Comparison of ENCODE assay signal across 18 cellular contexts in the genomic region with DNA sequence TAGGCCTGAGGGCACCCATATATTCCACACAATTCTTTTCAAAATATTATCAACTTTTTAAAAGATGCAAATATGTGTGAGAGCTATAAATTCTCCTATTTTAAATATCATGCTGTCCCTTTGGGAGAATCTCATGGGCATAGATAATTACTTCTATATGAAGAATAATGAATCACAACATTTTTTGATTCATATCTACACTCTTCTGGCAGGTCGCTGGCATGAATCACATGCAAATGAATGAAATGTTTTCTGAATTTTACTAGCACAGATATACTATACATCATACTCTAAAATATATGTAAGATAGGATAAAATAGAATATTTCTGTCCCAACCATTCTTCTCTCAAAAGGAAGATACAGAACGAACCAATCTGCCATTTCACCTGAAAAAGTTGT.
"Had no signal": no experiment of that assay in that cellular context is flagged by ENCODE, and none has a peak within 500 bp of the region (broad histone marks: within the 10 kb centered on the region; RNA-seq: fewer than 3 reads in every experiment).

No MANE protein-coding gene starts in this region.

- ATAC-seq: naive thymus-derived CD4-positive, alpha-beta T cell had no signal

- H3K27me3 Mint-ChIP-seq: brain had no signal

- H3K4me3 ChIP-seq: dorsolateral prefrontal cortex, prostate gland, right atrium auricular region had no signal

- H3K9me3 Mint-ChIP-seq: brain had no signal

- H3K27ac ChIP-seq: dorsolateral prefrontal cortex, prostate gland, right atrium auricular region had no signal

- DNase-seq: activated CD4-positive, alpha-beta T cell treated with anti-CD3 and anti-CD28 coated beads, Interleukin-2, amount 50 U/mL, for 4 hours; anterior cingulate cortex; central memory CD4-positive, alpha-beta T cell; dorsolateral prefrontal cortex; glutamatergic neuron; hippocampal formation; left cardiac atrium; mesendoderm; naive thymus-derived CD4-positive, alpha-beta T cell; SIG-M5; stimulated activated CD4-positive, alpha-beta T cell treated with anti-CD3 and anti-CD28 coated beads, Interleukin-12 subunit alpha, Interleukin-12 subunit beta, amount 100 ng/mL, for 4 hours; stimulated activated CD4-positive, alpha-beta T cell treated with anti-CD3 and anti-CD28 coated beads, Interleukin-2, amount 100 ng/mL, for 24 hours; T1000 had no signal

- FAIRE-seq: colon, islet of Langerhans had no signal

- H3K4me1 Mint-ChIP-seq: brain had no signal

- H3K27ac Mint-ChIP-seq: brain; naive thymus-derived CD4-positive, alpha-beta T cell had no signal

- H3K4me3 Mint-ChIP-seq: brain; naive thymus-derived CD4-positive, alpha-beta T cell had no signal

- H3K4me1 ChIP-seq: prostate gland, right atrium auricular region had no signal

- H3K36me3 Mint-ChIP-seq: brain had no signal

- H3K27me3 ChIP-seq: dorsolateral prefrontal cortex, right atrium auricular region had no signal

- H3K9me3 ChIP-seq: prostate gland, right atrium auricular region had no signal

- H3K36me3 ChIP-seq: prostate gland, right atrium auricular region had no signal
